Comparison of ENCODE assay signal across 18 cellular contexts in the genomic region with DNA sequence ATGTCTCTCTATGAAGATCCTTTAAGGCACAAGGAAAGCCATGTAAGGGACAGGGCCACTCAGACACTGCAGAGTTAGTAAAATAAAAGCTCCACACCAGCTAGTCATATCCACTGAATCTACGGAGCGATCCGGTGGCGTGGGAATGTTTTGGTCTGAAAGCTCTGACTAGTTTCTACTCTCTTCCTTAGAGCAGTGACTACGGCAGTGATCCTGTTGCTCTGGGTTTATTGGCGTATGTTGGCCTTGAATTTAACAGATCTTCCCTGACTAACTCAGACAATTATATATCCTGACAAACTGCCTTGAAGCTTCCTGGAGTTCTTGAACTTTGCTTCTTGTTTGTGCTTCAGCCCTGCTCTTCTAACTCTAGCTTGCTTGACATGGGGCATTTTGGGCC.
DNase-seq lines count a peak whose midpoint lies in the region; ATAC-seq, FAIRE-seq and TF ChIP-seq lines count a peak whose summit lies in the region.
"Had no signal": no experiment of that assay in that cellular context is flagged by ENCODE, and none has a peak within 500 bp of the region (broad histone marks: within the 10 kb centered on the region; RNA-seq: fewer than 3 reads in every experiment).

No MANE protein-coding gene starts in this region.

- H3K4me1 ChIP-seq in GM23338 (ENCODE audit: insufficient read depth) (peaks cover 16% of the 10 kb centered on the region), HepG2 (ENCODE audit: insufficient read depth, low read length) (peaks cover 39% of the 10 kb centered on the region), spleen (peaks cover 0 to 38% (median 7%) of the 10 kb centered on the region in 6 donors)

- H3K9me2 ChIP-seq in GM23338 (ENCODE audit: insufficient read depth) = no peaks in the 10 kb centered on the region

- H3K36me3 ChIP-seq in GM23338 (ENCODE audit: insufficient read depth) = no peaks in the 10 kb centered on the region
- no peaks in the 10 kb centered on the region for H3K36me3 ChIP-seq in HepG2 (replicated peaks in 1 of 2; ENCODE audit: control insufficient read depth in 1 of 2, insufficient read depth in 2 of 2, low read length in 2 of 2)
- H3K36me3 ChIP-seq in spleen = no peaks in the 10 kb centered on the region
- H3K36me3 ChIP-seq: Peyer's patch had no signal

- H3K4me1 Mint-ChIP-seq in GM23338 = peaks cover 23% of the 10 kb centered on the region; the same call in 2 of the 3 replicates

- H3K9ac ChIP-seq in HepG2 (ENCODE audit: insufficient read depth, low read depth, low read length) = no peak overlapping the region

- no peak overlapping the region for H3K4me3 Mint-ChIP-seq in GM23338
- H3K4me3 Mint-ChIP-seq: CD14-positive monocyte had no signal

- H2AFZ ChIP-seq in GM23338 (no peak overlapping the region), HepG2 (ENCODE audit: low read length) (no peak overlapping the region)

- intact Hi-C loops in HepG2 (cut with micrococcal nuclease; ENCODE audit: unreplicated experiment) = no loop called here
- intact Hi-C loops in spleen (cut with DNase I; ENCODE audit: low total_unique reads) = no loop called here

- POLR2A ChIA-PET in HepG2 (lab: Yijun Ruan, JAX) = interaction anchor here (1.0 to 1.6 kb wide), 5 partner anchors 13 to 51 kb away, joined by 3 to 8 read pairs (median 3); no protein-coding TSS in a partner anchor

- peaks cover 7% of the 10 kb centered on the region for H3K27me3 Mint-ChIP-seq in GM23338 (ENCODE audit: insufficient read depth, low read depth, poor library complexity)

- ATAC-seq in GM23338 (no peak), HepG2 (peak; percentile 53; the same call in 1 of the 3 replicates), GM19035 (IDR thresholded peaks at IDR 0.05; ENCODE audit: unreplicated experiment) (no peak), HG03460 (IDR thresholded peaks at IDR 0.05; ENCODE audit: unreplicated experiment) (no peak)
- ATAC-seq: HCT116, SK-N-SH treated with all-trans-retinoic acid at 6 μM for 48 hours had no signal

- no peaks in the 10 kb centered on the region for H3K9me3 ChIP-seq in HepG2 (ENCODE audit: low read length)
- no peaks in the 10 kb centered on the region for H3K9me3 ChIP-seq in spleen
- H3K9me3 ChIP-seq: Peyer's patch had no signal

- TF ChIP-seq POLR2A in HepG2 (IDR thresholded peaks at IDR 0.05; ENCODE audit: insufficient read depth in 1 of 2, low read depth in 2 of 2, low read length in 2 of 2) (no peak), spleen (IDR thresholded peaks at IDR 0.05) (no peak)

- H3K4me2 ChIP-seq in GM23338 = no peak overlapping the region
- H3K4me2 ChIP-seq in HepG2 (ENCODE audit: low read depth, low read length) = no peak overlapping the region

- DNase-seq in GM23338 (ENCODE audit: low spot score) (no peak), cerebellar cortex (ENCODE audit: low spot score) (peak; percentile 42), HepG2 (ENCODE audit: low spot score) (no peak), spleen (no peak), NCI-H748 (lab: John Stamatoyannopoulos, UW; ENCODE audit: unreplicated experiment) (no peak)
- DNase-seq: GOT3, NCI-H1105, NCI-H146, NCI-H2029, NCI-H345, NCI-H524, NCI-H82, Peyer's patch had no signal

- TF ChIP-seq EP300 in HepG2 (IDR thresholded peaks at IDR 0.05; ENCODE audit: low read depth in 2 of 2, low read length in 2 of 2) = no peak
- TF ChIP-seq EP300 in HepG2 (CRISPR knock-in tag; IDR thresholded peaks at IDR 0.05; ENCODE audit: borderline replicate concordance) = no peak

- TF ChIP-seq RAD21 in HepG2 (CRISPR knock-in tag; IDR thresholded peaks at IDR 0.05) = no peak

- TF ChIP-seq CTCF in GM23338 (conservative IDR thresholded peaks at IDR 0.05; ENCODE audit: low read depth in 2 of 2) (no peak), HepG2 (CRISPR knock-in tag; IDR thresholded peaks at IDR 0.05) (no peak), spleen (IDR thresholded peaks at IDR 0.05 in 8 of 11, conservative IDR thresholded peaks at IDR 0.05 in 3 of 11) (no peak)

- H3K4me3 ChIP-seq in GM23338 = no peak overlapping the region
- no peak overlapping the region for H3K4me3 ChIP-seq in HepG2 (replicated peaks in 1 of 3; ENCODE audit: insufficient read depth in 1 of 3, low read depth in 2 of 3, low read length in 3 of 3)
- no peak overlapping the region for H3K4me3 ChIP-seq in spleen
- H3K4me3 ChIP-seq: Peyer's patch had no signal

- H3F3A ChIP-seq in GM23338 (replicated peaks; ENCODE audit: low read depth) = 0 out of 2 replicates have a peak, but pooled peaks cover 3% of the 10 kb centered on the region

- H3K79me2 ChIP-seq in GM23338 (replicated peaks; ENCODE audit: insufficient read depth) (no peaks in the 10 kb centered on the region), HepG2 (ENCODE audit: insufficient read depth, low read length) (no peaks in the 10 kb centered on the region)

- H3K9me3 Mint-ChIP-seq in GM23338 = no peaks in the 10 kb centered on the region

- H3K36me3 Mint-ChIP-seq in GM23338 (ENCODE audit: low read depth) = no peaks in the 10 kb centered on the region

- no peak overlapping the region for H3K27ac Mint-ChIP-seq in GM23338
- H3K27ac Mint-ChIP-seq: CD14-positive monocyte had no signal

- no TSS peak for BruUV-seq in HepG2 (replicated peaks; lab: Mats Ljungman, UMichigan)

- H4K20me1 ChIP-seq in GM23338 (replicated peaks; ENCODE audit: insufficient read depth) = no peaks in the 10 kb centered on the region
- H4K20me1 ChIP-seq in HepG2 (ENCODE audit: insufficient read depth, low read length) = no peaks in the 10 kb centered on the region

- H3K27ac ChIP-seq in GM23338 (ENCODE audit: low read depth) (peak overlapping the region; percentile 30; the same call in 1 of the 2 replicates), HepG2 (ENCODE audit: extremely low read length, insufficient read depth, low read length) (peak overlapping the region; percentile 6), spleen (peak overlapping the region in 7 of 8 donors; percentile 30 to 67 (median 64))

- H3K27me3 ChIP-seq in GM23338 (ENCODE audit: insufficient read depth) (no peaks in the 10 kb centered on the region), HepG2 (ENCODE audit: control insufficient read depth in 1 of 2, insufficient read depth in 2 of 2, low read length in 2 of 2) (no peaks in the 10 kb centered on the region), spleen (replicated peaks in 1 of 7) (no peaks in the 10 kb centered on the region)
- H3K27me3 ChIP-seq: Peyer's patch had no signal

- FAIRE-seq in HepG2 (lab: Jason Lieb, UNC) = peak; percentile 39

- WGBS in HepG2 (ENCODE audit: low lambda C conversion rate) = 97% methylated on average over 6 of the region's 6 CpGs
- WGBS in spleen, 5 donors = 76 to 89% (median 79%) methylated on average over 6 of the region's 6 CpGs

- in situ Hi-C loops in HepG2 (cut with HindIII; ENCODE audit: extremely low pct_ligation_motif_present, low pct_unique_long_range_greater_than_20kb) = no loop called here

- CTCF ChIA-PET in HepG2 (lab: Yijun Ruan, JAX; ENCODE audit: low intra/inter-chr PET ratio, low total read pairs) = no interaction called here

TF ChIP-seq in GM23338, 12 proteins besides CTCF, POLR2A, EP300 and RAD21 (continues in another document):
- TF ChIP-seq EZH2 (IDR thresholded peaks at IDR 0.05; ENCODE audit: low read depth, unreplicated experiment) = no peak
- no peak for TF ChIP-seq STAT1 (IDR thresholded peaks at IDR 0.05; ENCODE audit: unreplicated experiment)
- TF ChIP-seq, protein P1, sequence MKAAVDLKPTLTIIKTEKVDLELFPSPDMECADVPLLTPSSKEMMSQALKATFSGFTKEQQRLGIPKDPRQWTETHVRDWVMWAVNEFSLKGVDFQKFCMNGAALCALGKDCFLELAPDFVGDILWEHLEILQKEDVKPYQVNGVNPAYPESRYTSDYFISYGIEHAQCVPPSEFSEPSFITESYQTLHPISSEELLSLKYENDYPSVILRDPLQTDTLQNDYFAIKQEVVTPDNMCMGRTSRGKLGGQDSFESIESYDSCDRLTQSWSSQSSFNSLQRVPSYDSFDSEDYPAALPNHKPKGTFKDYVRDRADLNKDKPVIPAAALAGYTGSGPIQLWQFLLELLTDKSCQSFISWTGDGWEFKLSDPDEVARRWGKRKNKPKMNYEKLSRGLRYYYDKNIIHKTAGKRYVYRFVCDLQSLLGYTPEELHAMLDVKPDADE (IDR thresholded peaks at IDR 0.05) = no peak
- no peak for TF ChIP-seq CREB1 (CRISPR knock-in tag; IDR thresholded peaks at IDR 0.05; ENCODE audit: low read depth)

TF ChIP-seq in HepG2, 621 proteins besides CTCF, POLR2A, EP300 and RAD21 (continues in another document):
- TF ChIP-seq SOX6 (IDR thresholded peaks at IDR 0.05) = no peak
- 0 out of 2 replicates have a peak, but pooled peaks have one; percentile 6 for TF ChIP-seq SOX6 (CRISPR knock-in tag; IDR thresholded peaks at IDR 0.05)
- TF ChIP-seq MYNN (CRISPR knock-in tag; IDR thresholded peaks at IDR 0.05; ENCODE audit: low read depth) = no peak
- no peak for TF ChIP-seq ZNF431 (CRISPR knock-in tag; IDR thresholded peaks at IDR 0.05; ENCODE audit: borderline replicate concordance, low read depth)
- 0 out of 2 replicates have a peak, but pooled peaks have one; percentile 18 for TF ChIP-seq SALL1 (CRISPR knock-in tag; IDR thresholded peaks at IDR 0.05)

Comparison
In these comparisons a context has a peak if more than half of its experiments do, and no peak if none do; other contexts are left out.
1. H3K27ac ChIP-seq: peak in every context shown above with its lines; median percentile 64 in spleen; 30 in GM23338; 6 in HepG2.